10 cellular contexts compared by ENCODE assay signal in genomic region chr3:36540898-36541518, GRCh38.
DNase-seq lines count a peak whose midpoint lies in the region; ATAC-seq and TF ChIP-seq lines count a peak whose summit lies in the region.
"Had no signal": no experiment of that assay in that cellular context is flagged by ENCODE, and none has a peak within 500 bp of the region (broad histone marks: within the 10 kb centered on the region; RNA-seq: fewer than 3 reads in every experiment).

No MANE protein-coding gene starts in this region.

- peak; percentile 99 for TF ChIP-seq CTCF in epithelial cell of proximal tubule (conservative IDR thresholded peaks at IDR 0.05; ENCODE audit: low read depth, low read length)

- H3K27ac Mint-ChIP-seq in activated T-cell treated with anti-CD3 and anti-CD28 coated beads, Interleukin-2, amount 50 U/mL, for 72 hours: no peak overlapping the region
- H3K27ac Mint-ChIP-seq: CD4-positive, CD25-positive, alpha-beta regulatory T cell; T-helper 1 cell treated with Interleukin-12 subunit alpha and Interleukin-12 subunit beta and Interleukin-4 antibody, amounts not matched to agents 30 μg/mL and 1 μg/mL, for 36 hours had no signal

- no peak overlapping the region for H3K4me3 Mint-ChIP-seq in activated T-cell treated with anti-CD3 and anti-CD28 coated beads, Interleukin-2, amount 50 U/mL, for 72 hours
- H3K4me3 Mint-ChIP-seq: CD4-positive, CD25-positive, alpha-beta regulatory T cell; T-helper 1 cell treated with Interleukin-12 subunit alpha and Interleukin-12 subunit beta and Interleukin-4 antibody, amounts not matched to agents 30 μg/mL and 1 μg/mL, for 36 hours had no signal

- H3K4me1 Mint-ChIP-seq in activated T-cell treated with anti-CD3 and anti-CD28 coated beads, Interleukin-2, amount 50 U/mL, for 72 hours (ENCODE audit: low read depth): no peaks in the 10 kb centered on the region
- H3K4me1 Mint-ChIP-seq: CD4-positive, CD25-positive, alpha-beta regulatory T cell had no signal

- DNase-seq in NCI-H510A treated with DMSO at 0.1 percent for 48 hours (lab: John Stamatoyannopoulos, UW) (peak; percentile 6), NCI-H510A (lab: John Stamatoyannopoulos, UW) (no peak), NCI-H69 (lab: John Stamatoyannopoulos, UW) (peak; percentile 3), epithelial cell of proximal tubule (ENCODE audit: low read depth) (peak; percentile 25), stromal cell of bone marrow (ENCODE audit: low read depth) (peak; percentile 36), cerebellum (ENCODE audit: low spot score) (no peak)
- DNase-seq in activated T-cell treated with anti-CD3 and anti-CD28 coated beads, Interleukin-2, amount 50 U/mL, for 72 hours: no peak
- DNase-seq in activated CD4-positive, CD25-positive, alpha-beta regulatory T cell treated with anti-CD3 and anti-CD28 coated beads, Interleukin-2, amount 50 U/mL, for 72 hours: no peak
- DNase-seq: CD4-positive, CD25-positive, alpha-beta regulatory T cell had no signal

- H3K36me3 Mint-ChIP-seq in activated T-cell treated with anti-CD3 and anti-CD28 coated beads, Interleukin-2, amount 50 U/mL, for 72 hours (ENCODE audit: insufficient read depth in 2 of 2): no peaks in the 10 kb centered on the region
- H3K36me3 Mint-ChIP-seq: CD4-positive, CD25-positive, alpha-beta regulatory T cell had no signal

- no peak for ATAC-seq in activated T-cell treated with anti-CD3 and anti-CD28 coated beads, Interleukin-2, amount 50 U/mL, for 72 hours (replicated peaks in 1 of 2)

- H3K9me3 Mint-ChIP-seq in activated T-cell treated with anti-CD3 and anti-CD28 coated beads, Interleukin-2, amount 50 U/mL, for 72 hours: peaks cover 0 to 2% of the 10 kb centered on the region in 2 donors
- H3K9me3 Mint-ChIP-seq: T-helper 1 cell treated with Interleukin-12 subunit alpha and Interleukin-12 subunit beta and Interleukin-4 antibody, amounts not matched to agents 30 μg/mL and 1 μg/mL, for 36 hours had no signal

- no peaks in the 10 kb centered on the region for H3K27me3 Mint-ChIP-seq in activated T-cell treated with anti-CD3 and anti-CD28 coated beads, Interleukin-2, amount 50 U/mL, for 72 hours (ENCODE audit: low read depth)
- H3K27me3 Mint-ChIP-seq: CD4-positive, CD25-positive, alpha-beta regulatory T cell had no signal

- no peak overlapping the region for H3K4me3 ChIP-seq in epithelial cell of proximal tubule (ENCODE audit: low read depth, low read length)

Comparison
In these comparisons a context has a peak if more than half of its experiments do, and no peak if none do; other contexts are left out.
1. DNase-seq: peak in NCI-H510A treated with DMSO at 0.1 percent for 48 hours (single experiment), NCI-H69 (single experiment), epithelial cell of proximal tubule (single experiment) and stromal cell of bone marrow (single experiment); none in NCI-H510A (single experiment), activated T-cell treated with anti-CD3 and anti-CD28 coated beads, Interleukin-2, amount 50 U/mL, for 72 hours (0 of 2), cerebellum (single experiment) and activated CD4-positive, CD25-positive, alpha-beta regulatory T cell treated with anti-CD3 and anti-CD28 coated beads, Interleukin-2, amount 50 U/mL, for 72 hours (single experiment).